ENCODE assay signal across 25 cellular contexts in the genomic region with DNA sequence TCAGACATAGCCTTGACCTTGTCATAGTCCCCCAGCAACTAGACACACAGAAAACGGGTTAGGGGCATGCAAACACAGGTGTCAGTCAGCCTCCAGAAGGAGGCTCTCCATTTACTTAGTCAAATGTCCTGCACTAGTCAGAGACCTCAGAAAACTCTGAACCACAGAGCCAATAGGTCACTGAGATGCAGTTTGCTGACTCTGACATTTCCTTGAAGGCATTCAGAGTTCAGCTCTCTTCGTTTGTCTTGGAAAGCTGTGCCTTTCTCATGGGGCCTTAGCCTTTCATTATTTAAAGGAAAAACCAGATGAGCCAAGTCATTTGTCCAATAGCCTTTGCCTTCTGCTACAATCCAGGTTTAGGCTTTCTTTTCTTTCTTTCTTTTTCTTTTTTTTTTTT. TPM values are rescaled to one million over a fixed set of nuclear protein-coding genes. Genes with fewer than 3 reads are reported as not detected.
A peak's percentile ranks its signal among the peaks of the same experiment; 100 is the strongest.
DNase-seq lines count a peak whose midpoint lies in the region; TF ChIP-seq lines count a peak whose summit lies in the region.
"Had no signal": no experiment of that assay in that cellular context is flagged by ENCODE, and none has a peak within 500 bp of the region (broad histone marks: within the 10 kb centered on the region; RNA-seq: fewer than 3 reads in every experiment).

No MANE protein-coding gene starts in this region.

- TF ChIP-seq CTCF in MM.1S (IDR thresholded peaks at IDR 0.05; ENCODE audit: low read length) (no peak), suprapubic skin (IDR thresholded peaks at IDR 0.05) (no peak), CD14-positive monocyte (IDR thresholded peaks at IDR 0.05) (no peak)

- TF ChIP-seq EP300 in suprapubic skin (IDR thresholded peaks at IDR 0.05) = no peak

- H3K4me1 Mint-ChIP-seq in CD14-positive monocyte = peaks cover 16% of the 10 kb centered on the region

- no peak for TF ChIP-seq POLR2A in suprapubic skin (IDR thresholded peaks at IDR 0.05)

- H3K27me3 Mint-ChIP-seq in CD14-positive monocyte (ENCODE audit: low read depth in 3 of 3) = peaks cover 29 to 41% (median 32%) of the 10 kb centered on the region in 3 donors

- H3K9me2 ChIP-seq in MM.1S (replicated peaks; ENCODE audit: insufficient read depth, low read length) = no peaks in the 10 kb centered on the region

- no peaks in the 10 kb centered on the region for H3K79me2 ChIP-seq in MM.1S (ENCODE audit: low read length)

- DNase-seq in MM.1S (peak; percentile 40), astrocyte of the hippocampus (ENCODE audit: low read depth, low spot score) (peak; percentile 31), fibroblast of peridontal ligament (ENCODE audit: extremely low read depth) (peak; percentile 78), suprapubic skin (ENCODE audit: low spot score in 2 of 2) (no peak), CD14-positive monocyte (ENCODE audit: low spot score) (no peak), inferior parietal cortex (ENCODE audit: extremely low spot score) (no peak), GM03348 (ENCODE audit: low spot score) (no peak), iPS-NIHi7 (ENCODE audit: extremely low spot score) (no peak)
- DNase-seq: activated CD4-positive, alpha-beta T cell treated with anti-CD3 and anti-CD28 coated beads, Interleukin-2, amount 50 U/mL, for 4 hours; activated CD8-positive, alpha-beta memory T cell treated with anti-CD3 and anti-CD28 coated beads, Interleukin-2, amount 50 U/mL, for 4 hours; activated naive CD8-positive, alpha-beta T cell treated with anti-CD3 and anti-CD28 coated beads, Interleukin-2, amount 10 ng/mL, durations not matched to agents 7 days and 5 days; CD4-positive, alpha-beta T cell; dermis blood vessel endothelial cell; DMS79; gastrocnemius medialis; stimulated activated CD4-positive, alpha-beta T cell treated with anti-CD3 and anti-CD28 coated beads, Interleukin-4, amount 100 ng/mL, for 1 hour; stimulated activated naive CD4-positive, alpha-beta T cell; transverse colon had no signal

- H4K20me1 ChIP-seq in MM.1S (ENCODE audit: insufficient read depth, low read length) = no peaks in the 10 kb centered on the region

- peaks cover 0 to 5% (median 0%) of the 10 kb centered on the region in 7 donors for H3K9me3 Mint-ChIP-seq in CD14-positive monocyte
- H3K9me3 Mint-ChIP-seq: activated naive CD8-positive, alpha-beta T cell treated with anti-CD3 and anti-CD28 coated beads, Interleukin-2, amount 10 ng/mL, durations not matched to agents 7 days and 5 days; activated T-helper 17 cell treated with anti-CD3 and anti-CD28 coated beads, Interleukin-2, amount 50 U/mL, for 72 hours; CD4-positive, alpha-beta T cell; T-helper 2 cell treated with Interferon-gamma antibody and Interleukin-4, amounts not matched to agents 5 μg/mL and 100 μg/mL, for 36 hours had no signal

- H3K4me3 ChIP-seq in MM.1S (ENCODE audit: low read length) (no peak overlapping the region), suprapubic skin (no peak overlapping the region)
- H3K4me3 ChIP-seq: gastrocnemius medialis, transverse colon had no signal

- H3K27me3 ChIP-seq in MM.1S (replicated peaks; ENCODE audit: insufficient read depth, low read length) = peaks cover 5% of the 10 kb centered on the region; the same call in 1 of the 2 replicates
- peaks cover 9% of the 10 kb centered on the region for H3K27me3 ChIP-seq in suprapubic skin

- intact Hi-C loops in CD14-positive monocyte (cut with micrococcal nuclease) = no loop called here

- no peaks in the 10 kb centered on the region for H3K36me3 ChIP-seq in MM.1S (replicated peaks; ENCODE audit: insufficient read depth, low read length)
- H3K36me3 ChIP-seq in suprapubic skin = no peaks in the 10 kb centered on the region
- H3K36me3 ChIP-seq: gastrocnemius medialis, neutrophil, transverse colon had no signal

- no peak overlapping the region for H3K4me2 ChIP-seq in MM.1S (ENCODE audit: low read depth, low read length)

- peaks cover 0 to 7% of the 10 kb centered on the region in 2 donors for H3K36me3 Mint-ChIP-seq in CD14-positive monocyte
- H3K36me3 Mint-ChIP-seq: activated naive CD8-positive, alpha-beta T cell treated with anti-CD3 and anti-CD28 coated beads, Interleukin-2, amount 10 ng/mL, durations not matched to agents 7 days and 5 days had no signal

- no peak overlapping the region for H3K27ac Mint-ChIP-seq in CD14-positive monocyte
- H3K27ac Mint-ChIP-seq: activated naive CD8-positive, alpha-beta T cell treated with anti-CD3 and anti-CD28 coated beads, Interleukin-2, amount 10 ng/mL, durations not matched to agents 7 days and 5 days; activated T-helper 17 cell treated with anti-CD3 and anti-CD28 coated beads, Interleukin-2, amount 50 U/mL, for 72 hours; CD4-positive, alpha-beta T cell; T-helper 2 cell treated with Interferon-gamma antibody and Interleukin-4, amounts not matched to agents 5 μg/mL and 100 μg/mL, for 36 hours had no signal

- H3F3A ChIP-seq in MM.1S (ENCODE audit: insufficient read depth, low read length) = no peaks in the 10 kb centered on the region

- H3K4me1 ChIP-seq in MM.1S (ENCODE audit: low read length) = no peaks in the 10 kb centered on the region
- H3K4me1 ChIP-seq in suprapubic skin = peaks cover 46% of the 10 kb centered on the region

- no peak overlapping the region for H2AFZ ChIP-seq in MM.1S (ENCODE audit: low read length)

- no peak overlapping the region for H3K4me3 Mint-ChIP-seq in CD14-positive monocyte
- H3K4me3 Mint-ChIP-seq: activated naive CD8-positive, alpha-beta T cell treated with anti-CD3 and anti-CD28 coated beads, Interleukin-2, amount 10 ng/mL, durations not matched to agents 7 days and 5 days; activated T-helper 17 cell treated with anti-CD3 and anti-CD28 coated beads, Interleukin-2, amount 50 U/mL, for 72 hours; CD4-positive, alpha-beta T cell; T-helper 2 cell treated with Interferon-gamma antibody and Interleukin-4, amounts not matched to agents 5 μg/mL and 100 μg/mL, for 36 hours had no signal

- 81% methylated on average over 2 of the region's 2 CpGs for WGBS in suprapubic skin

- H3K27ac ChIP-seq in MM.1S (ENCODE audit: low read length) (no peak overlapping the region), suprapubic skin (peak overlapping the region; percentile 29)
- H3K27ac ChIP-seq: gastrocnemius medialis, neutrophil had no signal

- no peak overlapping the region for H3K9ac ChIP-seq in MM.1S (ENCODE audit: low read length)

- H3K9me3 ChIP-seq in MM.1S (replicated peaks; ENCODE audit: insufficient read depth, low read length) = no peaks in the 10 kb centered on the region
- no peaks in the 10 kb centered on the region for H3K9me3 ChIP-seq in suprapubic skin
- H3K9me3 ChIP-seq: gastrocnemius medialis, neutrophil, transverse colon had no signal

RNA-seq across cellular contexts. Expression of a gene that starts 3.5 kb away (rescaled TPM):
- 1 to 10 TPM; 2.7 to 5.2 (median 3.6) TPM for total RNA-seq in suprapubic skin
- polyA plus RNA-seq in CD14-positive monocyte = under 1 TPM; 0.66 to 0.95 TPM
- total RNA-seq: activated T-helper 17 cell treated with anti-CD3 and anti-CD28 coated beads, Interleukin-2, amount 50 U/mL, for 72 hours; bronchial epithelial cell; lung microvascular endothelial cell; NCI-H460 had no signal
- polyA plus RNA-seq: keratinocyte had no signal

RNA-seq across cellular contexts. Expression of a gene that starts 49.3 kb away (rescaled TPM):
- 1 to 10 TPM; 1.9 to 9.5 (median 3.3) TPM for total RNA-seq in suprapubic skin
- polyA plus RNA-seq in CD14-positive monocyte = not detected
- total RNA-seq: activated naive CD8-positive, alpha-beta T cell treated with anti-CD3 and anti-CD28 coated beads, Interleukin-2, amount 10 ng/mL, durations not matched to agents 7 days and 5 days; CD4-positive, alpha-beta T cell had no signal
- polyA plus RNA-seq: keratinocyte had no signal

Comparison
In these comparisons a context has a peak if more than half of its experiments do, and no peak if none do; other contexts are left out.
1. DNase-seq: peak in MM.1S (single experiment), astrocyte of the hippocampus (single experiment) and fibroblast of peridontal ligament (single experiment); none in suprapubic skin (0 of 2), CD14-positive monocyte (single experiment), inferior parietal cortex (single experiment), GM03348 (single experiment) and iPS-NIHi7 (single experiment).